In the genomic region with DNA sequence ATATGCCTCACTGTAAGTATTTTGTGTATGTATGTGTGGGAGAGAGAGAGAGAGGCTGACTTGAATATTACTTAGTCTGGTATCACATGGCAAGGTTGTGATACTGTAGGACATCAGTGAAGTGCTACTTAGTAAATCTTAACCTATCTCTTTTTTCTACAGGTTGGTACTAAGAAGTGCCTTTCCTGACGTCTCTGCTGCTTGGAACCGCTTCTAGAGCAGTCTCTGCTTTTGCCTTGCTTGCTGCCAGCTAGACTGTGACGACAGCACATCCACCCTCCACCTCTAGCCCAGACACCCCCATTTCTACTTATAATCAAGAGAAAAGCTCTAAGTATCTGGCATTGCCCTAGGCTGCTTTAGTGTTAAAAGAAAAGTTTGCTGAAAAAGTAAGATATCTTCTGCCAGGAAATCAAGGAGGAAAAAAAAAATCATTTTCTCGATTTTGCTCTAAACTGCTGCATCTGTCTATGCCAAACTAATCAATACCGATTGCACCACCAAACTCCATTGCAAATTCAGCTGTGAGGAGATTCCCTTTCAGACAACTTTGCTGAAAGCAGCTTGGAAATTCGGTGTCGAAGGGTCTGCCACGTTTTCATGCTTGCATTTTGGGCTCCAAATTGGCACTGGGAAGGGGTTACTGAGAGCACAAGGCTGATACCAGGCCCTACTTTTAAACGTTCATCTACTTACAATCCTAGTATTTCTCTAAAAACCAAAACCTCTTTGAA, we compare ENCODE assay signal across 8 cellular contexts. TPM values are rescaled to one million over a fixed set of nuclear protein-coding genes. Genes with fewer than 3 reads are reported as not detected.
DNase-seq lines count a peak whose midpoint lies in the region; TF ChIP-seq lines count a peak whose summit lies in the region.

No MANE protein-coding gene starts in this region.

- peak overlapping the region; percentile 4 for H3K4me3 Mint-ChIP-seq in activated CD4-positive, alpha-beta T cell treated with anti-CD3 and anti-CD28 coated beads, Interleukin-2, amount 10 ng/mL, durations not matched to agents 7 days and 5 days

- H3K36me3 ChIP-seq in skeletal muscle tissue (ENCODE audit: control insufficient read depth in 3 of 3, insufficient read depth in 3 of 3, low read length in 3 of 3): peaks cover 0 to 10% (median 3%) of the 10 kb centered on the region in 3 donors

- CTCF ChIA-PET in activated CD4-positive, alpha-beta T cell treated with anti-CD3 and anti-CD28 coated beads, Interleukin-2, amount 10 ng/mL, durations not matched to agents 7 days and 5 days (lab: Charles Lee): interaction anchor here (0.6 to 1.3 kb wide), 2 partner anchors 11 to 21 kb away, joined by 4 to 5 read pairs; no protein-coding TSS in a partner anchor

- no peaks in the 10 kb centered on the region for H3K27me3 ChIP-seq in skeletal muscle tissue (ENCODE audit: control insufficient read depth in 3 of 3, insufficient read depth in 3 of 3, low read length in 3 of 3)

- peak overlapping the region; percentile 72 for H3K27ac Mint-ChIP-seq in activated CD4-positive, alpha-beta T cell treated with anti-CD3 and anti-CD28 coated beads, Interleukin-2, amount 10 ng/mL, durations not matched to agents 7 days and 5 days

- H3K4me3 ChIP-seq in fibroblast of villous mesenchyme (ENCODE audit: low read depth, low read length): peak overlapping the region; percentile 58
- peak overlapping the region; percentile 72 to 79 (median 79) for H3K4me3 ChIP-seq in skeletal muscle tissue (ENCODE audit: low read length in 3 of 3)

- H3K4me1 Mint-ChIP-seq in activated CD4-positive, alpha-beta T cell treated with anti-CD3 and anti-CD28 coated beads, Interleukin-2, amount 10 ng/mL, durations not matched to agents 7 days and 5 days: peaks cover 72% of the 10 kb centered on the region

- POLR2A ChIA-PET in activated CD4-positive, alpha-beta T cell treated with anti-CD3 and anti-CD28 coated beads, Interleukin-2, amount 10 ng/mL, durations not matched to agents 7 days and 5 days (lab: Charles Lee): interaction anchor here (0.8 kb wide), 1 partner anchor 10 kb away, joined by 4 read pairs; no protein-coding TSS in a partner anchor

- no peaks in the 10 kb centered on the region for H3K27me3 Mint-ChIP-seq in activated CD4-positive, alpha-beta T cell treated with anti-CD3 and anti-CD28 coated beads, Interleukin-2, amount 10 ng/mL, durations not matched to agents 7 days and 5 days

- no peaks in the 10 kb centered on the region for H3K9me3 Mint-ChIP-seq in activated CD4-positive, alpha-beta T cell treated with anti-CD3 and anti-CD28 coated beads, Interleukin-2, amount 10 ng/mL, durations not matched to agents 7 days and 5 days

- peaks cover 9 to 44% (median 35%) of the 10 kb centered on the region in 3 donors for H3K4me1 ChIP-seq in skeletal muscle tissue (ENCODE audit: control insufficient read depth in 3 of 3, insufficient read depth in 3 of 3, low read length in 3 of 3)

- TF ChIP-seq CTCF in VCaP (conservative IDR thresholded peaks at IDR 0.05) (no peak), fibroblast of villous mesenchyme (IDR thresholded peaks at IDR 0.05; ENCODE audit: insufficient read depth, low read depth, low read length) (no peak)

- no peak for DNase-seq in activated CD4-positive, alpha-beta T cell treated with anti-CD3 and anti-CD28 coated beads, Interleukin-2, amount 10 ng/mL, durations not matched to agents 7 days and 5 days
- no peak for DNase-seq in activated CD4-positive, alpha-beta T cell treated with anti-CD3 and anti-CD28 coated beads for 48 hours
- no peak for DNase-seq in fibroblast of villous mesenchyme (ENCODE audit: low read depth)
- DNase-seq in NCI-H1105 treated with DMSO at 0.1 percent for 48 hours (lab: John Stamatoyannopoulos, UW): no peak
- no peak for DNase-seq in superior temporal gyrus (ENCODE audit: extremely low spot score)
- DNase-seq in GM19240 (ENCODE audit: insufficient read length, low spot score): no peak

- H3K9me3 ChIP-seq in skeletal muscle tissue (ENCODE audit: control insufficient read depth in 3 of 3, low read length in 3 of 3): no peaks in the 10 kb centered on the region

- H3K36me3 Mint-ChIP-seq in activated CD4-positive, alpha-beta T cell treated with anti-CD3 and anti-CD28 coated beads, Interleukin-2, amount 10 ng/mL, durations not matched to agents 7 days and 5 days (ENCODE audit: low read depth): peaks cover 55% of the 10 kb centered on the region

- H3K27ac ChIP-seq in VCaP (peak overlapping the region; percentile 96), skeletal muscle tissue (ENCODE audit: low read depth, low read length) (peak overlapping the region; percentile 95)

- H3K9ac ChIP-seq in skeletal muscle tissue (ENCODE audit: low read depth in 1 of 3, low read length in 3 of 3): peak overlapping the region; percentile 83 to 90 (median 85)

RNA-seq across cellular contexts. Expression of a gene that starts 30.7 kb away (rescaled TPM):
- total RNA-seq in activated CD4-positive, alpha-beta T cell treated with anti-CD3 and anti-CD28 coated beads, Interleukin-2, amount 10 ng/mL, durations not matched to agents 7 days and 5 days: 100 to 1,000 TPM; 437 to 559 TPM
- 440 and 445 TPM in 2 replicates for total RNA-seq in fibroblast of villous mesenchyme
- total RNA-seq in skeletal muscle tissue: 76.7 TPM
